Comparison of ENCODE assay signal across 1 cellular context in genomic region chr16:8355714-8356113, GRCh38.
TF ChIP-seq lines count a peak whose summit lies in the region.

No MANE protein-coding gene starts in this region.

TF ChIP-seq in K562, 482 proteins besides CTCF, POLR2A, EP300 and RAD21 (continued from another document):
- TF ChIP-seq, protein P1, sequence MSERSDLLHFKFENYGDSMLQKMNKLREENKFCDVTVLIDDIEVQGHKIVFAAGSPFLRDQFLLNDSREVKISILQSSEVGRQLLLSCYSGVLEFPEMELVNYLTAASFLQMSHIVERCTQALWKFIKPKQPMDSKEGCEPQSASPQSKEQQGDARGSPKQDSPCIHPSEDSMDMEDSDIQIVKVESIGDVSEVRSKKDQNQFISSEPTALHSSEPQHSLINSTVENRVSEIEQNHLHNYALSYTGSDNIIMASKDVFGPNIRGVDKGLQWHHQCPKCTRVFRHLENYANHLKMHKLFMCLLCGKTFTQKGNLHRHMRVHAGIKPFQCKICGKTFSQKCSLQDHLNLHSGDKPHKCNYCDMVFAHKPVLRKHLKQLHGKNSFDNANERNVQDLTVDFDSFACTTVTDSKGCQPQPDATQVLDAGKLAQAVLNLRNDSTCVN (CRISPR knock-in tag; IDR thresholded peaks at IDR 0.05) = no peak
- TF ChIP-seq ZNF561 (CRISPR knock-in tag; conservative IDR thresholded peaks at IDR 0.05) (no peak), RREB1 (CRISPR knock-in tag; IDR thresholded peaks at IDR 0.05) (no peak), HNRNPL (IDR thresholded peaks at IDR 0.05; ENCODE audit: low read depth, low read length) (no peak), ZFP91 (CRISPR knock-in tag; IDR thresholded peaks at IDR 0.05) (no peak), NKRF (IDR thresholded peaks at IDR 0.05; ENCODE audit: borderline replicate concordance) (no peak), HMG20A (CRISPR knock-in tag; conservative IDR thresholded peaks at IDR 0.05) (no peak), ZNF311 (CRISPR knock-in tag; IDR thresholded peaks at IDR 0.05) (no peak), U2AF1 (optimal IDR thresholded peaks at IDR 0.05; ENCODE audit: low read depth, low read length) (no peak), SUPT5H (IDR thresholded peaks at IDR 0.05) (no peak)
- TF ChIP-seq, protein P2, sequence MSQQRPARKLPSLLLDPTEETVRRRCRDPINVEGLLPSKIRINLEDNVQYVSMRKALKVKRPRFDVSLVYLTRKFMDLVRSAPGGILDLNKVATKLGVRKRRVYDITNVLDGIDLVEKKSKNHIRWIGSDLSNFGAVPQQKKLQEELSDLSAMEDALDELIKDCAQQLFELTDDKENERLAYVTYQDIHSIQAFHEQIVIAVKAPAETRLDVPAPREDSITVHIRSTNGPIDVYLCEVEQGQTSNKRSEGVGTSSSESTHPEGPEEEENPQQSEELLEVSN (IDR thresholded peaks at IDR 0.05; ENCODE audit: borderline replicate concordance in 1 of 2, extremely low read depth in 1 of 2, insufficient read depth in 1 of 2, insufficient read length in 1 of 2, low read depth in 1 of 2, low read length in 1 of 2, poor library complexity in 1 of 2, severe bottlenecking in 1 of 2) = no peak
